ENCODE assay signal across 8 cellular contexts in genomic region chr10:38365917-38366316, GRCh38.
DNase-seq lines count a peak whose midpoint lies in the region; ATAC-seq, FAIRE-seq and TF ChIP-seq lines count a peak whose summit lies in the region.
"Not testable (repeated sequence)": the region's sequence is repeated elsewhere in the genome, so short reads cannot be mapped to it uniquely, and the experiment has no call there.

No MANE protein-coding gene starts in this region.

- not testable (repeated sequence) for H3K27me3 Mint-ChIP-seq in activated CD4-positive, alpha-beta memory T cell treated with anti-CD3 and anti-CD28 coated beads, Interleukin-2, amount 10 ng/mL, durations not matched to agents 7 days and 5 days

- H3K4me3 ChIP-seq in HepG2 (replicated peaks in 1 of 3; ENCODE audit: insufficient read depth in 1 of 3, low read depth in 2 of 3, low read length in 3 of 3); testis: not testable (repeated sequence)

- not testable (repeated sequence) for DNase-seq in D721Med (ENCODE audit: insufficient read length, low spot score); GM19239 (ENCODE audit: insufficient read length, low spot score)
- DNase-seq in NCI-H748 (lab: John Stamatoyannopoulos, UW; ENCODE audit: unreplicated experiment) (peak; percentile 15), HepG2 (ENCODE audit: low spot score) (peak; percentile 49), testis (peak; percentile 56)
- DNase-seq in activated CD4-positive, alpha-beta memory T cell treated with anti-CD3 and anti-CD28 coated beads, Interleukin-2, amount 10 ng/mL, durations not matched to agents 7 days and 5 days: peak; percentile 18

- H3K4me1 Mint-ChIP-seq in activated CD4-positive, alpha-beta memory T cell treated with anti-CD3 and anti-CD28 coated beads, Interleukin-2, amount 10 ng/mL, durations not matched to agents 7 days and 5 days: peaks cover 11% of the 10 kb centered on the region

- CTCF ChIA-PET in activated CD4-positive, alpha-beta memory T cell treated with anti-CD3 and anti-CD28 coated beads, Interleukin-2, amount 10 ng/mL, durations not matched to agents 7 days and 5 days (lab: Charles Lee): interaction anchor here (0.8 to 1.0 kb wide), 2 partner anchors 389 to 391 kb away, joined by 6 to 7 read pairs; partner anchors contain the start of gene ZNF25
- CTCF ChIA-PET in HepG2 (lab: Yijun Ruan, JAX; ENCODE audit: low intra/inter-chr PET ratio, low total read pairs): interaction anchor here (1.2 to 1.3 kb wide), 2 partner anchors 377 to 389 kb away, joined by 3 to 7 read pairs; partner anchors contain the start of gene ZNF25

- peaks cover 1 to 25% of the 10 kb centered on the region in 2 experiments; a peak in 3 of 5 replicates for H3K36me3 ChIP-seq in HepG2 (replicated peaks in 1 of 2; ENCODE audit: control insufficient read depth in 1 of 2, insufficient read depth in 2 of 2, low read length in 2 of 2)
- H3K36me3 ChIP-seq in testis (ENCODE audit: low read depth, missing control alignments): not testable (repeated sequence)

- TF ChIP-seq POLR2A in HepG2 (IDR thresholded peaks at IDR 0.05; ENCODE audit: insufficient read depth in 1 of 2, low read depth in 2 of 2, low read length in 2 of 2); testis (IDR thresholded peaks at IDR 0.05): not testable (repeated sequence)

- H3K27ac ChIP-seq in HepG2 (ENCODE audit: extremely low read length, insufficient read depth, low read length); testis: not testable (repeated sequence)

- in situ Hi-C loops in HepG2 (cut with HindIII; ENCODE audit: extremely low pct_ligation_motif_present, low pct_unique_long_range_greater_than_20kb): not testable (repeated sequence)

- H3K79me2 ChIP-seq in HepG2 (ENCODE audit: insufficient read depth, low read length): peaks cover 18% of the 10 kb centered on the region

- not testable (repeated sequence) for H3K27me3 ChIP-seq in HepG2 (ENCODE audit: control insufficient read depth in 1 of 2, insufficient read depth in 2 of 2, low read length in 2 of 2); testis

- TF ChIP-seq CTCF in D721Med (IDR thresholded peaks at IDR 0.05; ENCODE audit: insufficient read depth, missing control alignments) (peak; percentile 30), HepG2 (CRISPR knock-in tag; IDR thresholded peaks at IDR 0.05) (peak; percentile 62)
- TF ChIP-seq CTCF in testis (IDR thresholded peaks at IDR 0.05): not testable (repeated sequence)

- not testable (repeated sequence) for H3K9ac ChIP-seq in HepG2 (ENCODE audit: insufficient read depth, low read depth, low read length)

- H3K4me3 Mint-ChIP-seq in activated CD4-positive, alpha-beta memory T cell treated with anti-CD3 and anti-CD28 coated beads, Interleukin-2, amount 10 ng/mL, durations not matched to agents 7 days and 5 days: not testable (repeated sequence)

- ATAC-seq in HG03565 (IDR thresholded peaks at IDR 0.05; ENCODE audit: unreplicated experiment): peak; percentile 59
- peak; percentile 77 for ATAC-seq in esophagus mucosa
- ATAC-seq in HepG2: peak; percentile 91

- BruUV-seq in HepG2 (replicated peaks; lab: Mats Ljungman, UMichigan): not testable (repeated sequence)

- 51% methylated on average over 5 of the region's 5 CpGs for WGBS in HepG2 (ENCODE audit: low lambda C conversion rate)
- WGBS in testis, 2 donors: 66 to 67% methylated on average over 5 of the region's 5 CpGs

- not testable (repeated sequence) for H4K20me1 ChIP-seq in HepG2 (ENCODE audit: insufficient read depth, low read length)

- not testable (repeated sequence) for TF ChIP-seq RAD21 in HepG2 (CRISPR knock-in tag; IDR thresholded peaks at IDR 0.05)

- not testable (repeated sequence) for H3K9me3 ChIP-seq in HepG2 (ENCODE audit: low read length); testis

- H3K4me1 ChIP-seq in HepG2 (ENCODE audit: insufficient read depth, low read length); testis: not testable (repeated sequence)

- intact Hi-C loops in HepG2 (cut with micrococcal nuclease; ENCODE audit: unreplicated experiment): loop anchor here (10.0 kb wide), 3 partner anchors 111 to 611 kb away; partner anchors contain the start of gene ZNF25
- intact Hi-C loops in testis (cut with DNase I; ENCODE audit: low total_unique reads): not testable (repeated sequence)

- H3K36me3 Mint-ChIP-seq in activated CD4-positive, alpha-beta memory T cell treated with anti-CD3 and anti-CD28 coated beads, Interleukin-2, amount 10 ng/mL, durations not matched to agents 7 days and 5 days (ENCODE audit: low read depth): peaks cover 54% of the 10 kb centered on the region

- POLR2A ChIA-PET in activated CD4-positive, alpha-beta memory T cell treated with anti-CD3 and anti-CD28 coated beads, Interleukin-2, amount 10 ng/mL, durations not matched to agents 7 days and 5 days (lab: Charles Lee): interaction anchor here (0.8 kb wide), 1 partner anchor 37 kb away, joined by 3 read pairs; no protein-coding TSS in a partner anchor
- POLR2A ChIA-PET in HepG2 (lab: Yijun Ruan, JAX): not testable (repeated sequence)

- H2AFZ ChIP-seq in HepG2 (ENCODE audit: low read length): not testable (repeated sequence)

- FAIRE-seq in D721Med (lab: Jason Lieb, UNC): peak; percentile 58
- peak; percentile 35 for FAIRE-seq in GM19239 (lab: Jason Lieb, UNC)
- FAIRE-seq in HepG2 (lab: Jason Lieb, UNC): peak; percentile 23

- not testable (repeated sequence) for H3K9me3 Mint-ChIP-seq in activated CD4-positive, alpha-beta memory T cell treated with anti-CD3 and anti-CD28 coated beads, Interleukin-2, amount 10 ng/mL, durations not matched to agents 7 days and 5 days

- H3K27ac Mint-ChIP-seq in activated CD4-positive, alpha-beta memory T cell treated with anti-CD3 and anti-CD28 coated beads, Interleukin-2, amount 10 ng/mL, durations not matched to agents 7 days and 5 days: not testable (repeated sequence)

- not testable (repeated sequence) for H3K4me2 ChIP-seq in HepG2 (ENCODE audit: low read depth, low read length)

- TF ChIP-seq EP300 in HepG2 (IDR thresholded peaks at IDR 0.05; ENCODE audit: low read depth in 2 of 2, low read length in 2 of 2); HepG2 (CRISPR knock-in tag; IDR thresholded peaks at IDR 0.05; ENCODE audit: borderline replicate concordance): not testable (repeated sequence)

TF ChIP-seq in HepG2, 621 proteins besides CTCF, POLR2A, EP300 and RAD21:
- peak; percentile 42; the same call in 1 of the 2 replicates for TF ChIP-seq SMC3 (IDR thresholded peaks at IDR 0.05; ENCODE audit: low read length)
- peak; percentile 77 for TF ChIP-seq STAG1 (CRISPR knock-in tag; IDR thresholded peaks at IDR 0.05)
- TF ChIP-seq THAP11 (CRISPR knock-in tag; IDR thresholded peaks at IDR 0.05): 0 out of 2 replicates have a peak, but pooled peaks have one; percentile 15
